Comparison of ENCODE assay signal across 32 cellular contexts in genomic region chr12:95126076-95126475, GRCh38.
"Had no signal": no experiment of that assay in that cellular context is flagged by ENCODE, and none has a peak within 500 bp of the region (broad histone marks: within the 10 kb centered on the region; RNA-seq: fewer than 3 reads in every experiment).

No MANE protein-coding gene starts in this region.

- DNase-seq: activated CD4-positive, alpha-beta memory T cell treated with anti-CD3 and anti-CD28 coated beads, Interleukin-2, amount 10 ng/mL, durations not matched to agents 7 days and 5 days; activated CD4-positive, alpha-beta T cell treated with anti-CD3 and anti-CD28 coated beads for 36 hours; activated CD4-positive, alpha-beta T cell treated with anti-CD3 and anti-CD28 coated beads, Interleukin-2, amount 10 ng/mL, durations not matched to agents 7 days and 5 days; activated CD4-positive, alpha-beta T cell treated with anti-CD3 and anti-CD28 coated beads, Interleukin-2, amount 50 U/mL, for 4 hours; activated CD4-positive, CD25-positive, alpha-beta regulatory T cell; activated CD4-positive, CD25-positive, alpha-beta regulatory T cell treated with anti-CD3 and anti-CD28 coated beads, Interleukin-2, amount 50 U/mL, for 72 hours; activated CD8-positive, alpha-beta memory T cell treated with anti-CD3 and anti-CD28 coated beads, Interleukin-2, amount 50 U/mL, for 48 hours; activated gamma-delta T cell; activated naive CD4-positive, alpha-beta T cell; activated naive CD4-positive, alpha-beta T cell treated with anti-CD3 and anti-CD28 coated beads, Interleukin-2, amount 10 ng/mL, durations not matched to agents 7 days and 5 days; activated naive CD8-positive, alpha-beta T cell treated with anti-CD3 and anti-CD28 coated beads, Interleukin-2, amount 10 ng/mL, durations not matched to agents 7 days and 5 days; activated T-cell treated with anti-CD3 and anti-CD28 coated beads for 4 hours; activated T-cell treated with anti-CD3 and anti-CD28 coated beads, Interleukin-2, amount 50 U/mL, for 24 hours; activated T-cell treated with anti-CD3 and anti-CD28 coated beads, Interleukin-2, amount 50 U/mL, for 72 hours; cortex of kidney; dermis blood vessel endothelial cell; effector CD4-positive, alpha-beta T cell; effector memory CD8-positive, alpha-beta T cell; erythroblast; foreskin melanocyte; heart right ventricle; T-helper 1 cell; T-helper 17 cell had no signal

- H3K4me3 ChIP-seq: ascending aorta, esophagus muscularis mucosa, gastroesophageal sphincter, heart right ventricle had no signal

- H3K27me3 ChIP-seq: ascending aorta, esophagus muscularis mucosa, gastroesophageal sphincter, heart right ventricle had no signal

- H3K27me3 Mint-ChIP-seq: activated CD4-positive, alpha-beta memory T cell treated with anti-CD3 and anti-CD28 coated beads, Interleukin-2, amount 10 ng/mL, durations not matched to agents 7 days and 5 days; activated CD4-positive, alpha-beta T cell treated with anti-CD3 and anti-CD28 coated beads for 36 hours; activated CD4-positive, alpha-beta T cell treated with anti-CD3 and anti-CD28 coated beads, Interleukin-2, amount 10 ng/mL, durations not matched to agents 7 days and 5 days; activated naive CD4-positive, alpha-beta T cell treated with anti-CD3 and anti-CD28 coated beads, Interleukin-2, amount 10 ng/mL, durations not matched to agents 7 days and 5 days; activated naive CD8-positive, alpha-beta T cell treated with anti-CD3 and anti-CD28 coated beads, Interleukin-2, amount 10 ng/mL, durations not matched to agents 7 days and 5 days; activated T-cell treated with anti-CD3 and anti-CD28 coated beads, Interleukin-2, amount 50 U/mL, for 24 hours; brain; central memory CD8-positive, alpha-beta T cell; effector memory CD8-positive, alpha-beta T cell; T-helper 17 cell had no signal

- H3K36me3 Mint-ChIP-seq: activated naive CD4-positive, alpha-beta T cell treated with anti-CD3 and anti-CD28 coated beads, Interleukin-2, amount 10 ng/mL, durations not matched to agents 7 days and 5 days; activated naive CD4-positive, alpha-beta T cell treated with anti-CD3 and anti-CD28 coated beads, Interleukin-2, amount 50 U/mL, for 72 hours; activated naive CD8-positive, alpha-beta T cell treated with anti-CD3 and anti-CD28 coated beads, Interleukin-2, amount 10 ng/mL, durations not matched to agents 7 days and 5 days had no signal

- H3K9me3 Mint-ChIP-seq: activated CD4-positive, alpha-beta memory T cell treated with anti-CD3 and anti-CD28 coated beads, Interleukin-2, amount 10 ng/mL, durations not matched to agents 7 days and 5 days; activated CD4-positive, alpha-beta T cell treated with anti-CD3 and anti-CD28 coated beads, Interleukin-2, amount 10 ng/mL, durations not matched to agents 7 days and 5 days; activated naive CD4-positive, alpha-beta T cell treated with anti-CD3 and anti-CD28 coated beads, Interleukin-2, amount 10 ng/mL, durations not matched to agents 7 days and 5 days; activated naive CD4-positive, alpha-beta T cell treated with anti-CD3 and anti-CD28 coated beads, Interleukin-2, amount 50 U/mL, for 72 hours; activated naive CD8-positive, alpha-beta T cell treated with anti-CD3 and anti-CD28 coated beads, Interleukin-2, amount 10 ng/mL, durations not matched to agents 7 days and 5 days; activated T-cell treated with anti-CD3 and anti-CD28 coated beads, Interleukin-2, amount 50 U/mL, for 24 hours; activated T-cell treated with anti-CD3 and anti-CD28 coated beads, Interleukin-2, amount 50 U/mL, for 72 hours; brain; central memory CD8-positive, alpha-beta T cell; effector memory CD8-positive, alpha-beta T cell; T-helper 2 cell treated with Interferon-gamma antibody and Interleukin-4, amounts not matched to agents 5 μg/mL and 100 μg/mL, for 36 hours had no signal

- FAIRE-seq: bronchial epithelial cell, colon had no signal

- H3K27ac ChIP-seq: ascending aorta, gastroesophageal sphincter, heart right ventricle had no signal

- ATAC-seq: activated CD4-positive, alpha-beta T cell treated with anti-CD3 and anti-CD28 coated beads for 36 hours; activated naive CD4-positive, alpha-beta T cell treated with anti-CD3 and anti-CD28 coated beads, Interleukin-2, amount 50 U/mL, for 72 hours; activated T-cell treated with anti-CD3 and anti-CD28 coated beads, Interleukin-2, amount 50 U/mL, for 72 hours; effector memory CD8-positive, alpha-beta T cell; gastroesophageal sphincter; heart right ventricle; T-helper 17 cell had no signal

- H3K4me1 ChIP-seq: ascending aorta, heart right ventricle had no signal

- H3K4me1 Mint-ChIP-seq: activated CD4-positive, alpha-beta memory T cell treated with anti-CD3 and anti-CD28 coated beads, Interleukin-2, amount 10 ng/mL, durations not matched to agents 7 days and 5 days; activated CD4-positive, alpha-beta T cell treated with anti-CD3 and anti-CD28 coated beads for 36 hours; activated CD4-positive, alpha-beta T cell treated with anti-CD3 and anti-CD28 coated beads, Interleukin-2, amount 10 ng/mL, durations not matched to agents 7 days and 5 days; activated naive CD4-positive, alpha-beta T cell treated with anti-CD3 and anti-CD28 coated beads, Interleukin-2, amount 10 ng/mL, durations not matched to agents 7 days and 5 days; activated naive CD8-positive, alpha-beta T cell treated with anti-CD3 and anti-CD28 coated beads, Interleukin-2, amount 10 ng/mL, durations not matched to agents 7 days and 5 days; brain; central memory CD8-positive, alpha-beta T cell; T-helper 17 cell had no signal

- H3K27ac Mint-ChIP-seq: activated CD4-positive, alpha-beta memory T cell treated with anti-CD3 and anti-CD28 coated beads, Interleukin-2, amount 10 ng/mL, durations not matched to agents 7 days and 5 days; activated CD4-positive, alpha-beta T cell treated with anti-CD3 and anti-CD28 coated beads for 36 hours; activated CD4-positive, alpha-beta T cell treated with anti-CD3 and anti-CD28 coated beads, Interleukin-2, amount 10 ng/mL, durations not matched to agents 7 days and 5 days; activated naive CD4-positive, alpha-beta T cell treated with anti-CD3 and anti-CD28 coated beads, Interleukin-2, amount 10 ng/mL, durations not matched to agents 7 days and 5 days; activated naive CD4-positive, alpha-beta T cell treated with anti-CD3 and anti-CD28 coated beads, Interleukin-2, amount 50 U/mL, for 72 hours; activated naive CD8-positive, alpha-beta T cell treated with anti-CD3 and anti-CD28 coated beads, Interleukin-2, amount 10 ng/mL, durations not matched to agents 7 days and 5 days; activated T-cell treated with anti-CD3 and anti-CD28 coated beads, Interleukin-2, amount 50 U/mL, for 24 hours; activated T-cell treated with anti-CD3 and anti-CD28 coated beads, Interleukin-2, amount 50 U/mL, for 72 hours; brain; T-helper 17 cell; T-helper 2 cell treated with Interferon-gamma antibody and Interleukin-4, amounts not matched to agents 5 μg/mL and 100 μg/mL, for 36 hours had no signal

- H3K4me3 Mint-ChIP-seq: activated CD4-positive, alpha-beta memory T cell treated with anti-CD3 and anti-CD28 coated beads, Interleukin-2, amount 10 ng/mL, durations not matched to agents 7 days and 5 days; activated CD4-positive, alpha-beta T cell treated with anti-CD3 and anti-CD28 coated beads for 36 hours; activated CD4-positive, alpha-beta T cell treated with anti-CD3 and anti-CD28 coated beads, Interleukin-2, amount 10 ng/mL, durations not matched to agents 7 days and 5 days; activated naive CD4-positive, alpha-beta T cell treated with anti-CD3 and anti-CD28 coated beads, Interleukin-2, amount 10 ng/mL, durations not matched to agents 7 days and 5 days; activated naive CD8-positive, alpha-beta T cell treated with anti-CD3 and anti-CD28 coated beads, Interleukin-2, amount 10 ng/mL, durations not matched to agents 7 days and 5 days; activated T-cell treated with anti-CD3 and anti-CD28 coated beads, Interleukin-2, amount 50 U/mL, for 24 hours; activated T-cell treated with anti-CD3 and anti-CD28 coated beads, Interleukin-2, amount 50 U/mL, for 72 hours; brain; central memory CD8-positive, alpha-beta T cell; effector memory CD8-positive, alpha-beta T cell; T-helper 17 cell; T-helper 2 cell treated with Interferon-gamma antibody and Interleukin-4, amounts not matched to agents 5 μg/mL and 100 μg/mL, for 36 hours had no signal

- H3K9me3 ChIP-seq: ascending aorta, esophagus muscularis mucosa, gastroesophageal sphincter, heart right ventricle had no signal

- H3K36me3 ChIP-seq: ascending aorta had no signal
